9 cellular contexts compared by ENCODE assay signal in the genomic region with DNA sequence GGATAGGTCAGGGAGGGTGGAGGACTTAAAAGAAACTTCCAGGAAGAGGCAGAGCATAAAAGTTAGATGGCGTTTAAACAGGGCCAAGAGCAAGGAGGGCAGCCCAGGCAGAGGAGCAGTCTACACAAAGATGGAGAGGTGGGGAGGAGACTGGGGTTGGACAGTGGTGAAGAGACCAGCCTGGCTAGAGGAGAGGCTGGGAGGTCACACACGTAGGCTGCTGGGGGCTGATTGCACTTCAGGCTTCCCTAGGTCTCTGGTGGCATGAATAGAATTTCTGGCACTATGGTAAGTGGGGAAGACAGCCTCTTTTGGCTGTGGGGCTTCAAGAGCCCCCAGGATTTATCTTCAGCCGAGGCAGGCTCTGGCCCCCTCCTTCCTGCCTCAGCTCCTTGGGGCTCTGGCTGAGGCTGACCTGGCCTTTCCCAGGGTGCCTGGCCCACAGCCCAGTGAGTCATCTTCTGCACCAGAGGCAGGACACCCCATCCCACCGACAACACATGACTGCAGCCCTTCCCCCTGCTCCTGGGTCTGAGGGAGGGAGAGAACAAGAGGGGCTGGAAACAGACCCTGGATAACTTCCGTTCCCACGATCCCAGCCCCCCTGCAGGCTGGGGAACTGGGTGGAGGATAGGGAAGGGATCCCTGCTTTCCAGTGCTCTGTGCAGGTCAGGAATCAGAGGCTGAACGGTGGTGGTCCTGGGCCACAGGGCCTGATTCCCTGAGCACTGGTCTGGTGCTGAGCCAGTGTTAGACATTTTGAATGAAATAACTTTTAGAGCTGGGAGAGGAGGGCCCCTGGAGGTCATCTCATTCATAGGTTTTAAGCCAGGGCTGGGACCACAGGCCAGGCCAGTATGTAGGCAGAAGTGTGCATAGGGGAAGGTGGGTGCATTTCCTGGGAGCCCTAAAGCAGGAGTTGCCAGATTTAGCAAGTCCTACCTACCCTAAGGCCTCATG. TPM values are rescaled to one million over a fixed set of nuclear protein-coding genes. Genes with fewer than 3 reads are reported as not detected.
DNase-seq lines count a peak whose midpoint lies in the region; ATAC-seq, FAIRE-seq and TF ChIP-seq lines count a peak whose summit lies in the region.
"Had no signal": no experiment of that assay in that cellular context is flagged by ENCODE, and none has a peak within 500 bp of the region (broad histone marks: within the 10 kb centered on the region; RNA-seq: fewer than 3 reads in every experiment).

No MANE protein-coding gene starts in this region.

- peak overlapping the region; percentile 96 to 98 (median 96) for H3K27ac Mint-ChIP-seq in nephron

- H3K36me3 Mint-ChIP-seq in nephron (ENCODE audit: low read depth): no peaks in the 10 kb centered on the region

- H3K4me2 ChIP-seq in endothelial cell of umbilical vein (ENCODE audit: insufficient read depth, low read length): peak overlapping the region; percentile 31

- DNase-seq in AG09309 (ENCODE audit: low read depth) (no peak), NCI-H226 (peak; percentile 91), endothelial cell of umbilical vein (ENCODE audit: low read depth, low spot score) (peak; percentile 93), NCI-H82 treated with DMSO at 0.1 percent for 48 hours (lab: John Stamatoyannopoulos, UW; ENCODE audit: unreplicated experiment) (no peak)

- CTCF ChIA-PET in endothelial cell of umbilical vein (lab: Charles Lee): interaction anchor here (0.8 to 6.5 kb wide), 26 partner anchors 8 to 650 kb away, joined by 3 to 455 read pairs (median 7); a partner anchor contains a TSS

- no peaks in the 10 kb centered on the region for H3K9me3 Mint-ChIP-seq in nephron

- dilution Hi-C loops in endothelial cell of umbilical vein (cut with MboI; ENCODE audit: extremely low pct_ligation_motif_present, low sequenced_read_pairs): no loop called here

- H3K9me3 ChIP-seq in endothelial cell of umbilical vein (replicated peaks; ENCODE audit: control insufficient read depth, insufficient read depth, low read length): no peaks in the 10 kb centered on the region

- peaks cover 11% of the 10 kb centered on the region for H3K79me2 ChIP-seq in endothelial cell of umbilical vein (ENCODE audit: control insufficient read depth, insufficient read depth, low read length)

- no peak for TF ChIP-seq POLR2A in endothelial cell of umbilical vein (IDR thresholded peaks at IDR 0.05; ENCODE audit: low read depth, low read length)

- H3K27ac ChIP-seq in endothelial cell of umbilical vein (ENCODE audit: insufficient read depth, low read depth, low read length): peak overlapping the region; percentile 70

- H3K4me3 ChIP-seq in AG09309 (ENCODE audit: control insufficient read depth, low read depth, low read length) (no peak overlapping the region), endothelial cell of umbilical vein (replicated peaks in 1 of 3; ENCODE audit: insufficient read depth in 1 of 3, low read depth in 1 of 3, low read length in 3 of 3) (no peak overlapping the region)

- no TSS peak for BruUV-seq in endothelial cell of umbilical vein (replicated peaks; lab: Mats Ljungman, UMichigan)

- FAIRE-seq in endothelial cell of umbilical vein (lab: Jason Lieb, UNC): peak; percentile 74

- no peak overlapping the region for H2AFZ ChIP-seq in endothelial cell of umbilical vein (ENCODE audit: low read depth, low read length)

- H3K27me3 ChIP-seq in endothelial cell of umbilical vein (ENCODE audit: control insufficient read depth in 2 of 2, insufficient read depth in 2 of 2, low read length in 2 of 2): no peaks in the 10 kb centered on the region

- H3K9ac ChIP-seq in endothelial cell of umbilical vein (replicated peaks; ENCODE audit: extremely low read depth, insufficient read depth, low read length): peak overlapping the region; percentile 8

- peaks cover 71% of the 10 kb centered on the region for H3K4me1 Mint-ChIP-seq in nephron

- peaks cover 0 to 6% of the 10 kb centered on the region in 2 experiments for H3K36me3 ChIP-seq in endothelial cell of umbilical vein (ENCODE audit: control insufficient read depth in 2 of 2, extremely low read depth in 1 of 2, insufficient read depth in 2 of 2, low read length in 2 of 2)

- no peaks in the 10 kb centered on the region for H4K20me1 ChIP-seq in endothelial cell of umbilical vein (replicated peaks; ENCODE audit: control insufficient read depth, extremely low read depth, insufficient read depth, low read length)

- H3K4me1 ChIP-seq in endothelial cell of umbilical vein (ENCODE audit: control insufficient read depth, extremely low read depth, insufficient read depth, low read length): peaks cover 38% of the 10 kb centered on the region

- POLR2A ChIA-PET in endothelial cell of umbilical vein (lab: Charles Lee): interaction anchor here (1.1 to 3.3 kb wide), 5 partner anchors 7 to 28 kb away, joined by 3 to 27 read pairs (median 4); a partner anchor contains a TSS

- no peaks in the 10 kb centered on the region for H3K27me3 Mint-ChIP-seq in nephron (ENCODE audit: low read depth)

- intact Hi-C loops in endothelial cell of umbilical vein (cut with micrococcal nuclease): loop anchor here (1.0 to 2.0 kb wide), 6 partner anchors 11 to 504 kb away; no protein-coding TSS in a partner anchor

- H3K4me3 Mint-ChIP-seq in nephron: peak overlapping the region; percentile 0 to 45 (median 9)

- ATAC-seq in GM21786 (IDR thresholded peaks at IDR 0.05; ENCODE audit: unreplicated experiment): no peak
- no peak for ATAC-seq in GM19467 (IDR thresholded peaks at IDR 0.05; ENCODE audit: unreplicated experiment)
- ATAC-seq in GM21367 (IDR thresholded peaks at IDR 0.05; ENCODE audit: unreplicated experiment): no peak

- TF ChIP-seq CTCF in AG09309 (IDR thresholded peaks at IDR 0.05; ENCODE audit: control insufficient read depth, insufficient read depth, low read depth, low read length, missing control alignments): peak; percentile 2
- TF ChIP-seq CTCF in endothelial cell of umbilical vein (IDR thresholded peaks at IDR 0.05; ENCODE audit: extremely low read depth in 1 of 2, insufficient read depth in 1 of 2, low read depth in 1 of 2, low read length in 2 of 2): no peak
- no peak for TF ChIP-seq CTCF in nephron (IDR thresholded peaks at IDR 0.05; ENCODE audit: unreplicated experiment in 3 of 3)

- no peaks in the 10 kb centered on the region for H3K9me1 ChIP-seq in endothelial cell of umbilical vein (replicated peaks; ENCODE audit: control insufficient read depth, extremely low read depth, insufficient read depth, low read length)

TF ChIP-seq in endothelial cell of umbilical vein, 7 proteins besides CTCF, POLR2A, EP300 and RAD21:
- TF ChIP-seq JUN (IDR thresholded peaks at IDR 0.05; ENCODE audit: borderline replicate concordance, insufficient read depth, insufficient read length, low read depth): peak; percentile 30
- no peak for TF ChIP-seq GATA2 (IDR thresholded peaks at IDR 0.05; ENCODE audit: insufficient read depth, insufficient read length, low read depth, low read length)
- TF ChIP-seq POLR2AphosphoS5 (IDR thresholded peaks at IDR 0.05; ENCODE audit: insufficient read depth, low read depth, low read length): peak; percentile 58
- peak; percentile 78 for TF ChIP-seq FOS (IDR thresholded peaks at IDR 0.05; ENCODE audit: borderline replicate concordance, insufficient read depth, low read length)
- TF ChIP-seq MYC (IDR thresholded peaks at IDR 0.05; ENCODE audit: low read depth, low read length): no peak
- TF ChIP-seq EZH2 (IDR thresholded peaks at IDR 0.05; ENCODE audit: borderline replicate concordance, low read depth, low read length, severe bottlenecking): no peak
- TF ChIP-seq, protein P1, sequence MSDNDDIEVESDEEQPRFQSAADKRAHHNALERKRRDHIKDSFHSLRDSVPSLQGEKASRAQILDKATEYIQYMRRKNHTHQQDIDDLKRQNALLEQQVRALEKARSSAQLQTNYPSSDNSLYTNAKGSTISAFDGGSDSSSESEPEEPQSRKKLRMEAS (IDR thresholded peaks at IDR 0.05; ENCODE audit: insufficient read depth, insufficient read length): no peak

RNA-seq across cellular contexts. Expression of a gene that starts 26.4 kb away (rescaled TPM):
- 80.6 and 89.9 TPM in 2 replicates for total RNA-seq in endothelial cell of umbilical vein
- 74.9 and 94.3 TPM in 2 replicates for polyA plus RNA-seq in endothelial cell of umbilical vein
- 26.1 and 38.1 TPM in 2 replicates for polyA plus RNA-seq in endothelial cell of umbilical vein (2011; cell fraction: cytosol; rRNA removed)
- polyA plus RNA-seq in endothelial cell of umbilical vein (2011; cell fraction: nucleus; rRNA removed): 278 and 342 TPM in 2 replicates
- polyA plus RNA-seq in endothelial cell of umbilical vein (2012): 32.1 and 52.1 TPM in 2 replicates
- polyA minus RNA-seq in endothelial cell of umbilical vein: 123 and 158 TPM in 2 replicates
- 22.0 TPM for polyA minus RNA-seq in endothelial cell of umbilical vein (2011; cell fraction: cytosol; rRNA and poly(A)+ RNA removed)
- polyA minus RNA-seq in endothelial cell of umbilical vein (2011; cell fraction: nucleus; rRNA and poly(A)+ RNA removed): 126 and 169 TPM in 2 replicates
- total RNA-seq: T-helper 1 cell treated with Interleukin-12 subunit alpha and Interleukin-12 subunit beta and Interleukin-4 antibody, amounts not matched to agents 30 ng/mL and 1 ng/mL, for 36 hours had no signal

RNA-seq across cellular contexts. Expression of a gene that starts 41.7 kb away (rescaled TPM):
- total RNA-seq in endothelial cell of umbilical vein: 12.6 and 13.1 TPM in 2 replicates
- polyA plus RNA-seq in endothelial cell of umbilical vein: 6.7 and 8.2 TPM in 2 replicates
- 4.0 and 5.0 TPM in 2 replicates for polyA plus RNA-seq in endothelial cell of umbilical vein (2011; cell fraction: cytosol; rRNA removed)
- 20.8 and 21.9 TPM in 2 replicates for polyA plus RNA-seq in endothelial cell of umbilical vein (2011; cell fraction: nucleus; rRNA removed)
- polyA plus RNA-seq in endothelial cell of umbilical vein (2012): 6.5 and 8.8 TPM in 2 replicates
- polyA minus RNA-seq in endothelial cell of umbilical vein: 6.7 and 6.8 TPM in 2 replicates
- polyA minus RNA-seq in endothelial cell of umbilical vein (2011; cell fraction: cytosol; rRNA and poly(A)+ RNA removed): 8.7 TPM
- polyA minus RNA-seq in endothelial cell of umbilical vein (2011; cell fraction: nucleus; rRNA and poly(A)+ RNA removed): 9.9 and 12.0 TPM in 2 replicates

Comparison
In these comparisons a context has a peak if more than half of its experiments do, and no peak if none do; other contexts are left out.
1. DNase-seq: peak in NCI-H226 (single experiment) and endothelial cell of umbilical vein (single experiment); none in AG09309 (single experiment) and NCI-H82 treated with DMSO at 0.1 percent for 48 hours (single experiment).